Comparison of ENCODE assay signal across 1 cellular context in the genomic region with DNA sequence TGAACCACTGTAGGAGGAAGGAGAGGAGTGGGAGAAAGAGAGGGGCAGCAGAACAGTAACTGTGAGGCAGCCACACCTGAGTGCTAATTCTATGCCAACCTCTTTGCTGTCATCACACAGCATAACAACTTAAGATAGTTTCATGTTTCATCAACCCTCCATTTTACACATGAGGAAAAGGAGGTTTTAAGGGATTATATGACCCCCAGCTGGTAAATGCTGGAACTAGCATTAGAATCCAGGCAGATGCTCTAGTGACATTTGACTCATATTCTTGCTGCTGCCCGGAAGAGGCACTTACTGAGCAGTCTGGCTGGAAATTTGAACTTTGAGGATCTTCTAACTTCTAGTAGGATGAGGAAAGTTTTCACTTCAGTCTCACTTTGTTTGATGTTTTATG.
TF ChIP-seq lines count a peak whose summit lies in the region.

No MANE protein-coding gene starts in this region.

TF ChIP-seq in HepG2, 621 proteins besides CTCF, POLR2A, EP300 and RAD21 (continued from another document):
- TF ChIP-seq IKZF1 (IDR thresholded peaks at IDR 0.05): no peak
- no peak for TF ChIP-seq GTF3A (CRISPR knock-in tag; conservative IDR thresholded peaks at IDR 0.05)
- TF ChIP-seq ZIK1 (CRISPR knock-in tag; IDR thresholded peaks at IDR 0.05; ENCODE audit: borderline replicate concordance, low read depth): no peak
- no peak for TF ChIP-seq ZFYVE20 (CRISPR knock-in tag; IDR thresholded peaks at IDR 0.05; ENCODE audit: borderline replicate concordance, low read depth)
- TF ChIP-seq ZNF724P (CRISPR knock-in tag; IDR thresholded peaks at IDR 0.05; ENCODE audit: borderline replicate concordance): no peak
- no peak for TF ChIP-seq SUZ12 (IDR thresholded peaks at IDR 0.05; ENCODE audit: low read depth, low read length)
- no peak for TF ChIP-seq ZNF562 (CRISPR knock-in tag; IDR thresholded peaks at IDR 0.05; ENCODE audit: borderline replicate concordance)
- no peak for TF ChIP-seq ZNF619 (CRISPR knock-in tag; IDR thresholded peaks at IDR 0.05)
- TF ChIP-seq ZNF292 (CRISPR knock-in tag; IDR thresholded peaks at IDR 0.05; ENCODE audit: borderline replicate concordance, low read depth): no peak
